ENCODE assay signal across 9 cellular contexts in the genomic region with DNA sequence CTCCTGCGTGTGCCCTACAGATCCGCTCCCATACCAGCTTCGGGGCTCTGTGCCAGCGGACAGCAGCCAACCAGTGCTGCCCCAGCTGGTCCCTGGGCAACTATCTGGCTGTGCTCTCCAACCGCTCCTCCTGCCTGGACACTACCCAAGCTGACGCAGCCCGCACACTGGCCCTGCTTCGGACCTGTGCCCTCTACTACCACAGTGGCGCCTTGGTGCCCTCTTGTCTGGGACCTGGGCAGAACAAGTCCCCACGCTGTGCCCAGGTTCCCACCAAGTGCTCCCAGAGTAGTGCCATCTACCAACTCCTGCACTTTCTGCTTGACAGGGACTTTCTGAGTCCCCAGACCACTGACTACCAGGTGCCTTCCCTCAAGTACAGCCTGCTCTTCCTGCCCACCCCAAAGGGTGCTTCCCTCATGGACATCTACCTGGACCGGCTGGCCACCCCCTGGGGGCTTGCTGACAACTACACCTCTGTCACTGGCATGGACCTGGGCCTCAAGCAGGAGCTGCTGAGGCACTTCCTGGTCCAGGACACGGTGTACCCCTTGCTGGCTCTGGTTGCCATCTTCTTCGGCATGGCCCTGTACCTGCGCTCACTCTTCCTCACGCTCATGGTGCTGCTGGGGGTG. TPM values are rescaled to one million over a fixed set of nuclear protein-coding genes. Genes with fewer than 3 reads are reported as not detected.
DNase-seq lines count a peak whose midpoint lies in the region; ATAC-seq lines count a peak whose summit lies in the region.
"Had no signal": no experiment of that assay in that cellular context is flagged by ENCODE, and none has a peak within 500 bp of the region (broad histone marks: within the 10 kb centered on the region; RNA-seq: fewer than 3 reads in every experiment).

No MANE protein-coding gene starts in this region.

- no peaks in the 10 kb centered on the region for H3K9me3 ChIP-seq in HUES64 (ENCODE audit: insufficient read depth, low read depth, low read length)
- no peaks in the 10 kb centered on the region for H3K9me3 ChIP-seq in adipocyte (ENCODE audit: control insufficient read depth, low read length)

- H3K4me3 Mint-ChIP-seq in stimulated activated naive CD8-positive, alpha-beta T cell treated with anti-CD3 and anti-CD28 coated beads, Interleukin-15, Interleukin-2, amounts not matched to agents 100 ng/mL and 50 ng/mL, for 24 hours = peak overlapping the region; percentile 85

- H3K27ac ChIP-seq in HUES64 (ENCODE audit: low read depth, low read length) = no peak overlapping the region

- H3K4me1 ChIP-seq in HUES64 (ENCODE audit: insufficient read depth, low read length) (peaks cover under 1% of the 10 kb centered on the region; the same call in 1 of the 2 replicates), adipocyte (ENCODE audit: control insufficient read depth, insufficient read depth, low read length) (peaks cover 7% of the 10 kb centered on the region)

- peaks cover 23% of the 10 kb centered on the region for H3K4me1 Mint-ChIP-seq in stimulated activated naive CD8-positive, alpha-beta T cell treated with anti-CD3 and anti-CD28 coated beads, Interleukin-15, Interleukin-2, amounts not matched to agents 100 ng/mL and 50 ng/mL, for 24 hours (ENCODE audit: low read depth)

- H3K36me3 ChIP-seq in HUES64 (ENCODE audit: insufficient read depth, low read length) (no peaks in the 10 kb centered on the region), adipocyte (ENCODE audit: control insufficient read depth, insufficient read depth, low read length, severe bottlenecking) (no peaks in the 10 kb centered on the region)

- H3K4me3 ChIP-seq in HUES64 (ENCODE audit: low read length) (peak overlapping the region; percentile 42; the same call in 1 of the 2 replicates), adipocyte (ENCODE audit: low read length) (no peak overlapping the region)

- no peaks in the 10 kb centered on the region for H3K9me3 Mint-ChIP-seq in stimulated activated naive CD8-positive, alpha-beta T cell treated with anti-CD3 and anti-CD28 coated beads, Interleukin-15, Interleukin-2, amounts not matched to agents 100 ng/mL and 50 ng/mL, for 24 hours

- H3K27me3 Mint-ChIP-seq in stimulated activated naive CD8-positive, alpha-beta T cell treated with anti-CD3 and anti-CD28 coated beads, Interleukin-15, Interleukin-2, amounts not matched to agents 100 ng/mL and 50 ng/mL, for 24 hours = no peaks in the 10 kb centered on the region

- H3K27me3 ChIP-seq in HUES64 (ENCODE audit: insufficient read depth, low read length) (peaks cover 48% of the 10 kb centered on the region), adipocyte (replicated peaks; ENCODE audit: control insufficient read depth, insufficient read depth, low read length) (peaks cover 13% of the 10 kb centered on the region)

- H3K27ac Mint-ChIP-seq in stimulated activated naive CD8-positive, alpha-beta T cell treated with anti-CD3 and anti-CD28 coated beads, Interleukin-15, Interleukin-2, amounts not matched to agents 100 ng/mL and 50 ng/mL, for 24 hours = peak overlapping the region; percentile 59

- no peak overlapping the region for H3K9ac ChIP-seq in HUES64 (ENCODE audit: low read depth, low read length)
- peak overlapping the region; percentile 44 for H3K9ac ChIP-seq in adipocyte (ENCODE audit: low read length)

- 93% methylated on average over 15 of the region's 15 CpGs for WGBS in HUES64

- peaks cover 4% of the 10 kb centered on the region for H3K36me3 Mint-ChIP-seq in stimulated activated naive CD8-positive, alpha-beta T cell treated with anti-CD3 and anti-CD28 coated beads, Interleukin-15, Interleukin-2, amounts not matched to agents 100 ng/mL and 50 ng/mL, for 24 hours (ENCODE audit: low read depth)

- intact Hi-C loops in left colon (cut with DNase I, micrococcal nuclease) = loop anchor here in 1 of 2 donors (10.0 kb wide), 1 partner anchor 48 kb away; no protein-coding TSS in a partner anchor

- no peak for DNase-seq in adipocyte (ENCODE audit: low read depth)
- peak; percentile 55 to 76 for DNase-seq in left colon
- DNase-seq in T-helper 9 cell = no peak
- DNase-seq in SKM-1 treated with dmso at 0.1 percent for 144 hours (lab: John Stamatoyannopoulos, UW; ENCODE audit: unreplicated experiment) = no peak
- no peak for DNase-seq in NCI-H1048 (lab: John Stamatoyannopoulos, UW)
- DNase-seq in activated CD8-positive, alpha-beta memory T cell treated with anti-CD3 and anti-CD28 coated beads, Interleukin-2, amount 50 U/mL, for 4 hours = no peak

- ATAC-seq in left colon = peak; percentile 5

RNA-seq across cellular contexts. Expression of gene DISP2, which starts 9.1 kb away (rescaled TPM):
- 0.45 TPM for polyA plus RNA-seq in HUES64 (2013, experiment 1 of 2)
- polyA plus RNA-seq in HUES64 (2013, experiment 2 of 2) = 0.89 TPM
- total RNA-seq in left colon = 10 to 100 TPM in 1 of 2 donors, 1 to 10 TPM in 1; 8.3 to 13.7 TPM

RNA-seq across cellular contexts. Expression of gene KNSTRN, which starts 15.4 kb away (rescaled TPM):
- polyA plus RNA-seq in HUES64 (2013, experiment 1 of 2) = 46.7 TPM
- 58.7 TPM for polyA plus RNA-seq in HUES64 (2013, experiment 2 of 2)
- 10 to 100 TPM in 1 of 2 donors, 1 to 10 TPM in 1; 6.7 to 10.8 TPM for total RNA-seq in left colon

RNA-seq across cellular contexts. Expression of gene PHGR1, which starts 16.3 kb away (rescaled TPM):
- polyA plus RNA-seq in HUES64 (2013, experiment 1 of 2) = not detected
- not detected for polyA plus RNA-seq in HUES64 (2013, experiment 2 of 2)
- 1,000 to 10,000 TPM; 3,013 to 3,634 TPM for total RNA-seq in left colon
- total RNA-seq: LHCN-M2 had no signal

RNA-seq across cellular contexts. Expression of gene CCDC9B, which starts 26.4 kb away (rescaled TPM):
- 0.80 TPM for polyA plus RNA-seq in HUES64 (2013, experiment 1 of 2)
- 0.13 TPM for polyA plus RNA-seq in HUES64 (2013, experiment 2 of 2)
- total RNA-seq in left colon = 10 to 100 TPM; 28.1 to 43.5 TPM

RNA-seq across cellular contexts. Expression of gene IVD, which starts 38.4 kb away (rescaled TPM):
- polyA plus RNA-seq in HUES64 (2013, experiment 1 of 2) = 45.6 TPM
- polyA plus RNA-seq in HUES64 (2013, experiment 2 of 2) = 38.9 TPM
- total RNA-seq in left colon = 10 to 100 TPM; 68.8 to 71.5 TPM

Comparison
In these comparisons a context has a peak if more than half of its experiments do, and no peak if none do; other contexts are left out.
1. DNase-seq: peak in left colon (2 of 2); none in adipocyte (single experiment), T-helper 9 cell (single experiment), SKM-1 treated with dmso at 0.1 percent for 144 hours (single experiment), NCI-H1048 (single experiment) and activated CD8-positive, alpha-beta memory T cell treated with anti-CD3 and anti-CD28 coated beads, Interleukin-2, amount 50 U/mL, for 4 hours (single experiment).